In genomic region chr4:185758807-185759206, GRCh38 we compare ENCODE assay signal across 16 cellular contexts. TPM values are rescaled to one million over a fixed set of nuclear protein-coding genes. Genes with fewer than 3 reads are reported as not detected.
DNase-seq lines count a peak whose midpoint lies in the region; ATAC-seq and TF ChIP-seq lines count a peak whose summit lies in the region.
"Had no signal": no experiment of that assay in that cellular context is flagged by ENCODE, and none has a peak within 500 bp of the region (broad histone marks: within the 10 kb centered on the region; RNA-seq: fewer than 3 reads in every experiment).

No MANE protein-coding gene starts in this region.

- H3K27ac Mint-ChIP-seq in stimulated activated memory B cell treated with anti-CD40 and anti-IgM and Interleukin-4, amounts not matched to agents 10 μg/mL and 1 μg/mL and 100 μg/mL, for 72 hours = no peak overlapping the region
- H3K27ac Mint-ChIP-seq: CD4-positive, alpha-beta memory T cell had no signal

- no peak overlapping the region for H3K27ac ChIP-seq in BLaER1
- peak overlapping the region; percentile 34; the same call in 1 of the 2 replicates for H3K27ac ChIP-seq in KMS-11
- no peak overlapping the region for H3K27ac ChIP-seq in tibial artery
- H3K27ac ChIP-seq: C4-2B had no signal

- H3K36me3 ChIP-seq in BLaER1 (no peaks in the 10 kb centered on the region), KMS-11 (ENCODE audit: insufficient read depth) (no peaks in the 10 kb centered on the region), tibial artery (no peaks in the 10 kb centered on the region)
- H3K36me3 ChIP-seq: BE2C had no signal

- H3K79me2 ChIP-seq in KMS-11 (ENCODE audit: insufficient read depth, low read depth) = no peaks in the 10 kb centered on the region

- H3K9ac ChIP-seq in BLaER1 (no peak overlapping the region), KMS-11 (no peak overlapping the region)

- H3K27me3 ChIP-seq in BLaER1 = no peaks in the 10 kb centered on the region
- no peaks in the 10 kb centered on the region for H3K27me3 ChIP-seq in KMS-11 (ENCODE audit: insufficient read depth, low read depth)
- no peaks in the 10 kb centered on the region for H3K27me3 ChIP-seq in tibial artery
- H3K27me3 ChIP-seq: BE2C had no signal

- TF ChIP-seq CTCF in KMS-11 (conservative IDR thresholded peaks at IDR 0.05; ENCODE audit: low read depth, low read length) = no peak
- no peak for TF ChIP-seq CTCF in tibial artery (IDR thresholded peaks at IDR 0.05)

- H3K4me3 ChIP-seq in BLaER1 (no peak overlapping the region), KMS-11 (IDR thresholded peaks at IDR 0.05; ENCODE audit: insufficient read depth, low read depth, low read length) (no peak overlapping the region), tibial artery (no peak overlapping the region)
- H3K4me3 ChIP-seq: GM12878 had no signal

- 0 out of 2 replicates have a peak overlapping the region, but pooled peaks have one; percentile 2 for H3K4me2 ChIP-seq in BLaER1
- H3K4me2 ChIP-seq in KMS-11 = peak overlapping the region; percentile 37

- H2AFZ ChIP-seq in KMS-11 (ENCODE audit: low read depth) = peak overlapping the region; percentile 25; the same call in 1 of the 2 replicates

- ATAC-seq in left lobe of liver (no peak), sciatic nerve (no peak)
- peak; percentile 31 for ATAC-seq in stimulated activated memory B cell treated with anti-CD40 and anti-IgM and Interleukin-4, amounts not matched to agents 10 μg/mL and 1 μg/mL and 100 μg/mL, for 72 hours
- ATAC-seq: GM12878 had no signal

- DNase-seq in left lobe of liver (ENCODE audit: low spot score) (peak; percentile 18), tibial artery (no peak), sciatic nerve (ENCODE audit: low spot score) (no peak)
- DNase-seq: ACHN; BE2C; CD4-positive, alpha-beta memory T cell; DND-41; EL; GOT3; H9 had no signal

- H3K4me1 ChIP-seq in BLaER1 = peaks cover 7% of the 10 kb centered on the region; the same call in 1 of the 2 replicates
- H3K4me1 ChIP-seq in KMS-11 (ENCODE audit: low read depth, poor library complexity, severe bottlenecking) = peaks cover 27% of the 10 kb centered on the region
- peaks cover 0 to 82% (median 23%) of the 10 kb centered on the region in 4 donors for H3K4me1 ChIP-seq in tibial artery
- H3K4me1 ChIP-seq: BE2C had no signal

- intact Hi-C loops in tibial artery (cut with DNase I; ENCODE audit: low total_unique reads) (no loop called here), sciatic nerve (cut with DNase I) (no loop called here)

- peaks cover 21% of the 10 kb centered on the region for H3K27me3 Mint-ChIP-seq in stimulated activated memory B cell treated with anti-CD40 and anti-IgM and Interleukin-4, amounts not matched to agents 10 μg/mL and 1 μg/mL and 100 μg/mL, for 72 hours

- peaks cover 3% of the 10 kb centered on the region for H3K9me3 Mint-ChIP-seq in stimulated activated memory B cell treated with anti-CD40 and anti-IgM and Interleukin-4, amounts not matched to agents 10 μg/mL and 1 μg/mL and 100 μg/mL, for 72 hours

- no peaks in the 10 kb centered on the region for H4K20me1 ChIP-seq in BLaER1
- no peaks in the 10 kb centered on the region for H4K20me1 ChIP-seq in KMS-11 (ENCODE audit: insufficient read depth)

- H3K4me1 Mint-ChIP-seq in stimulated activated memory B cell treated with anti-CD40 and anti-IgM and Interleukin-4, amounts not matched to agents 10 μg/mL and 1 μg/mL and 100 μg/mL, for 72 hours = no peaks in the 10 kb centered on the region
- H3K4me1 Mint-ChIP-seq: CD4-positive, alpha-beta memory T cell had no signal

- H3K4me3 Mint-ChIP-seq in stimulated activated memory B cell treated with anti-CD40 and anti-IgM and Interleukin-4, amounts not matched to agents 10 μg/mL and 1 μg/mL and 100 μg/mL, for 72 hours = no peak overlapping the region
- H3K4me3 Mint-ChIP-seq: CD4-positive, alpha-beta memory T cell; H9; IgD-negative memory B cell had no signal

- H3K9me3 ChIP-seq in BLaER1 (no peaks in the 10 kb centered on the region), tibial artery (no peaks in the 10 kb centered on the region)
- H3K9me3 ChIP-seq: BE2C had no signal

- H3K36me3 Mint-ChIP-seq in stimulated activated memory B cell treated with anti-CD40 and anti-IgM and Interleukin-4, amounts not matched to agents 10 μg/mL and 1 μg/mL and 100 μg/mL, for 72 hours = no peaks in the 10 kb centered on the region
- H3K36me3 Mint-ChIP-seq: CD4-positive, alpha-beta memory T cell; IgD-negative memory B cell had no signal

RNA-seq across cellular contexts. Expression of gene SORBS2, which starts 53.2 kb away (rescaled TPM):
- total RNA-seq in left lobe of liver (126 TPM), sciatic nerve (101 TPM)
- total RNA-seq: CD4-positive, alpha-beta memory T cell had no signal
